19 cellular contexts compared by ENCODE assay signal in genomic region chr22:33812578-33812977, GRCh38.
"Had no signal": no experiment of that assay in that cellular context is flagged by ENCODE, and none has a peak within 500 bp of the region (broad histone marks: within the 10 kb centered on the region; RNA-seq: fewer than 3 reads in every experiment).

No MANE protein-coding gene starts in this region.

- H3K27ac ChIP-seq: psoas muscle, upper lobe of left lung had no signal

- H3K4me3 ChIP-seq: coronary artery, esophagus squamous epithelium, lung, psoas muscle, upper lobe of left lung had no signal

- H3K9me3 ChIP-seq: esophagus squamous epithelium, psoas muscle had no signal

- H3K4me1 Mint-ChIP-seq: activated CD4-positive, alpha-beta T cell treated with anti-CD3 and anti-CD28 coated beads, Interleukin-2, amount 10 ng/mL, durations not matched to agents 24 days and 14 days; central memory CD8-positive, alpha-beta T cell had no signal

- DNase-seq: activated CD4-positive, alpha-beta T cell treated with anti-CD3 and anti-CD28 coated beads, Interleukin-2, amount 10 ng/mL, durations not matched to agents 24 days and 14 days; activated CD4-positive, CD25-positive, alpha-beta regulatory T cell; activated CD8-positive, alpha-beta memory T cell treated with anti-CD3 and anti-CD28 coated beads, Interleukin-2, amount 50 U/mL, for 4 hours; activated CD8-positive, alpha-beta T cell treated with anti-CD3 and anti-CD28 coated beads, Interleukin-2, amount 10 ng/mL, durations not matched to agents 7 days and 5 days; activated gamma-delta T cell; activated T-cell treated with anti-CD3 and anti-CD28 coated beads, Interleukin-2, amount 50 U/mL, for 48 hours; amygdala; esophagus squamous epithelium; immature natural killer cell; psoas muscle; stimulated activated CD4-positive, alpha-beta T cell treated with anti-CD3 and anti-CD28 coated beads, Interleukin-4, amount 100 ng/mL, for 1 hour; stimulated activated naive CD4-positive, alpha-beta T cell treated with Interleukin-2 at 50 U/mL for 16 hours; upper lobe of left lung had no signal

- H3K27me3 Mint-ChIP-seq: activated CD4-positive, alpha-beta T cell treated with anti-CD3 and anti-CD28 coated beads, Interleukin-2, amount 10 ng/mL, durations not matched to agents 24 days and 14 days; brain had no signal

- ATAC-seq: activated CD8-positive, alpha-beta T cell treated with anti-CD3 and anti-CD28 coated beads, Interleukin-2, amount 10 ng/mL, durations not matched to agents 7 days and 5 days; activated naive CD4-positive, alpha-beta T cell treated with anti-CD3 and anti-CD28 coated beads, Interleukin-2, amount 50 U/mL, for 72 hours; psoas muscle had no signal

- H3K36me3 ChIP-seq: esophagus squamous epithelium, upper lobe of left lung had no signal

- H3K4me3 Mint-ChIP-seq: activated CD4-positive, alpha-beta T cell treated with anti-CD3 and anti-CD28 coated beads, Interleukin-2, amount 10 ng/mL, durations not matched to agents 24 days and 14 days; activated CD8-positive, alpha-beta T cell treated with anti-CD3 and anti-CD28 coated beads, Interleukin-2, amount 10 ng/mL, durations not matched to agents 7 days and 5 days; brain; central memory CD8-positive, alpha-beta T cell; immature natural killer cell; T-helper 2 cell treated with Interferon-gamma antibody and Interleukin-4, amounts not matched to agents 5 μg/mL and 100 μg/mL, for 36 hours had no signal

- H3K27me3 ChIP-seq: esophagus squamous epithelium, upper lobe of left lung had no signal

- H3K27ac Mint-ChIP-seq: activated CD4-positive, alpha-beta T cell treated with anti-CD3 and anti-CD28 coated beads, Interleukin-2, amount 10 ng/mL, durations not matched to agents 24 days and 14 days; activated CD8-positive, alpha-beta T cell treated with anti-CD3 and anti-CD28 coated beads, Interleukin-2, amount 10 ng/mL, durations not matched to agents 7 days and 5 days; activated naive CD4-positive, alpha-beta T cell treated with anti-CD3 and anti-CD28 coated beads, Interleukin-2, amount 50 U/mL, for 72 hours; immature natural killer cell; T-helper 2 cell treated with Interferon-gamma antibody and Interleukin-4, amounts not matched to agents 5 μg/mL and 100 μg/mL, for 36 hours had no signal
